6 cellular contexts compared by ENCODE assay signal in the genomic region with DNA sequence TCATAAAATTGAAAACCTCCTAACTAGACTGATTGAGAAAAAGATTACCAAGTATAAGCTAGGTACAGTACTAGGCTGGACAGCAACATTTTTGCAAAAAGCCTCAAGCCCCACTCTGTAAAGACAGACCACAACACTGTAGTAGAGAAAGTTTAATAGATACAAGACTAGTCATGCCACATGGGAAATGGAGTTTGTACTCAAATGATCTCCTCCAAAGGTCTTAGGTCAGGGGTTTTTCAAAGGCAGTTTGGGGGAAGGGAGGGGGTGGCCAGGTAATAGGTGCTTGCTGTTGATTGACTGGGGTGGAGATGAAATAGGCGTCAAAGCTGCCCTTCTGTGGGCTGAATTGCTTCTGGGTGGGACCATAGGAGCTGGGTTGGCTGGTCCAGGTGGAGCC.
"Had no signal": no experiment of that assay in that cellular context is flagged by ENCODE, and none has a peak within 500 bp of the region (broad histone marks: within the 10 kb centered on the region; RNA-seq: fewer than 3 reads in every experiment).

No MANE protein-coding gene starts in this region.

- H3K27ac Mint-ChIP-seq: GM23338, H9, IgD-negative memory B cell had no signal

- H3K4me1 Mint-ChIP-seq: GM23338, H9, IgD-negative memory B cell had no signal

- ATAC-seq: GM23338, K562 had no signal

- DNase-seq: H9, HCEC 1CT, KG1 had no signal

- H3K4me3 ChIP-seq: GM23338, K562 had no signal

- H3K4me3 Mint-ChIP-seq: GM23338, H9, IgD-negative memory B cell had no signal

- H3K36me3 Mint-ChIP-seq: IgD-negative memory B cell had no signal
